ENCODE assay signal across 9 cellular contexts in genomic region chr2:126886201-126886905, GRCh38. TPM values are rescaled to one million over a fixed set of nuclear protein-coding genes. Genes with fewer than 3 reads are reported as not detected.
DNase-seq lines count a peak whose midpoint lies in the region; ATAC-seq and TF ChIP-seq lines count a peak whose summit lies in the region.
"Had no signal": no experiment of that assay in that cellular context is flagged by ENCODE, and none has a peak within 500 bp of the region (broad histone marks: within the 10 kb centered on the region; RNA-seq: fewer than 3 reads in every experiment).

No MANE protein-coding gene starts in this region.

- peaks cover 6% of the 10 kb centered on the region for H3K4me1 Mint-ChIP-seq in activated T-cell treated with anti-CD3 and anti-CD28 coated beads, Interleukin-2, amount 50 U/mL, for 24 hours (ENCODE audit: low read depth)
- H3K4me1 Mint-ChIP-seq in glutamatergic neuron (ENCODE audit: low read depth, unreplicated experiment) (peaks cover 12% of the 10 kb centered on the region), osteocyte (ENCODE audit: unreplicated experiment) (peaks cover 1% of the 10 kb centered on the region)

- peak; percentile 81 for ATAC-seq in GM21390 (IDR thresholded peaks at IDR 0.05; ENCODE audit: unreplicated experiment)
- no peak for ATAC-seq in HG03039 (IDR thresholded peaks at IDR 0.05; ENCODE audit: unreplicated experiment)

- H3K9me3 ChIP-seq in vagina, result no peaks in the 10 kb centered on the region

- TF ChIP-seq EP300 in Ishikawa (IDR thresholded peaks at IDR 0.05; ENCODE audit: borderline replicate concordance), result no peak

- no peak overlapping the region for H3K4me3 Mint-ChIP-seq in activated T-cell treated with anti-CD3 and anti-CD28 coated beads, Interleukin-2, amount 50 U/mL, for 24 hours
- H3K4me3 Mint-ChIP-seq in glutamatergic neuron (ENCODE audit: unreplicated experiment) (no peak overlapping the region), osteocyte (ENCODE audit: unreplicated experiment) (peak overlapping the region; percentile 38)

- peak; percentile 43; the same call in 1 of the 2 replicates for TF ChIP-seq RAD21 in Ishikawa (IDR thresholded peaks at IDR 0.05; ENCODE audit: low read depth)

- DNase-seq in DMS 273 treated with DMSO at 0.1 percent for 48 hours (lab: John Stamatoyannopoulos, UW) (peak; percentile 36), glutamatergic neuron (peak; percentile 85), osteocyte (ENCODE audit: extremely low spot score, unreplicated experiment) (peak; percentile 85), vagina (ENCODE audit: extremely low spot score in 2 of 2) (peak; percentile 82 to 95)
- peak; percentile 68 for DNase-seq in activated T-cell treated with anti-CD3 and anti-CD28 coated beads, Interleukin-2, amount 50 U/mL, for 24 hours

- H3K9me3 Mint-ChIP-seq in activated T-cell treated with anti-CD3 and anti-CD28 coated beads, Interleukin-2, amount 50 U/mL, for 24 hours, result no peaks in the 10 kb centered on the region
- H3K9me3 Mint-ChIP-seq in glutamatergic neuron (ENCODE audit: unreplicated experiment), result peaks cover 12% of the 10 kb centered on the region
- H3K9me3 Mint-ChIP-seq in osteocyte (ENCODE audit: unreplicated experiment), result no peaks in the 10 kb centered on the region

- peaks cover 26% of the 10 kb centered on the region for H3K27me3 Mint-ChIP-seq in activated T-cell treated with anti-CD3 and anti-CD28 coated beads, Interleukin-2, amount 50 U/mL, for 24 hours
- peaks cover 16% of the 10 kb centered on the region for H3K27me3 Mint-ChIP-seq in glutamatergic neuron (ENCODE audit: unreplicated experiment)
- H3K27me3 Mint-ChIP-seq in osteocyte (ENCODE audit: unreplicated experiment), result peaks cover 2% of the 10 kb centered on the region

- no peaks in the 10 kb centered on the region for H3K36me3 Mint-ChIP-seq in activated T-cell treated with anti-CD3 and anti-CD28 coated beads, Interleukin-2, amount 50 U/mL, for 24 hours (ENCODE audit: low read depth)
- H3K36me3 Mint-ChIP-seq in glutamatergic neuron (ENCODE audit: unreplicated experiment) (no peaks in the 10 kb centered on the region), osteocyte (ENCODE audit: unreplicated experiment) (no peaks in the 10 kb centered on the region)

- peaks cover 11% of the 10 kb centered on the region for H3K4me1 ChIP-seq in vagina

- H3K27ac Mint-ChIP-seq in activated T-cell treated with anti-CD3 and anti-CD28 coated beads, Interleukin-2, amount 50 U/mL, for 24 hours, result no peak overlapping the region
- H3K27ac Mint-ChIP-seq in glutamatergic neuron (ENCODE audit: unreplicated experiment) (no peak overlapping the region), osteocyte (ENCODE audit: unreplicated experiment) (no peak overlapping the region)

- peak; percentile 87 for TF ChIP-seq CTCF in glutamatergic neuron (IDR thresholded peaks at IDR 0.05; ENCODE audit: partially characterized antibody, unreplicated experiment)
- peak; percentile 61 for TF ChIP-seq CTCF in osteocyte (IDR thresholded peaks at IDR 0.05)
- TF ChIP-seq CTCF in vagina (IDR thresholded peaks at IDR 0.05), result peak; percentile 9 to 52 (median 38)

- H3K27ac ChIP-seq in vagina, result peak overlapping the region; percentile 40

- intact Hi-C loops in vagina (cut with DNase I), result no loop called here

- H3K27me3 ChIP-seq in vagina, result no peaks in the 10 kb centered on the region

- TF ChIP-seq POLR2A in vagina (IDR thresholded peaks at IDR 0.05), result no peak

- peak overlapping the region; percentile 31 to 43 for H3K4me3 ChIP-seq in vagina

- H3K36me3 ChIP-seq in vagina, result no peaks in the 10 kb centered on the region

TF ChIP-seq in Ishikawa, 13 proteins besides CTCF, POLR2A, EP300 and RAD21:
- TF ChIP-seq YY1 (IDR thresholded peaks at IDR 0.05; ENCODE audit: low read depth) (no peak), USF1 (IDR thresholded peaks at IDR 0.05) (no peak), TAF1 (IDR thresholded peaks at IDR 0.05; ENCODE audit: low read depth) (no peak), TCF12 (IDR thresholded peaks at IDR 0.05; ENCODE audit: low read depth) (no peak), ZBTB7A (IDR thresholded peaks at IDR 0.05; ENCODE audit: low read depth) (no peak), NFIC (IDR thresholded peaks at IDR 0.05) (no peak), MAX (IDR thresholded peaks at IDR 0.05) (no peak), EGR1 (IDR thresholded peaks at IDR 0.05) (no peak), TEAD4 (IDR thresholded peaks at IDR 0.05) (no peak), CREB1 (IDR thresholded peaks at IDR 0.05; ENCODE audit: low read depth) (no peak), CEBPB (IDR thresholded peaks at IDR 0.05) (no peak)
- TF ChIP-seq, protein P1, sequence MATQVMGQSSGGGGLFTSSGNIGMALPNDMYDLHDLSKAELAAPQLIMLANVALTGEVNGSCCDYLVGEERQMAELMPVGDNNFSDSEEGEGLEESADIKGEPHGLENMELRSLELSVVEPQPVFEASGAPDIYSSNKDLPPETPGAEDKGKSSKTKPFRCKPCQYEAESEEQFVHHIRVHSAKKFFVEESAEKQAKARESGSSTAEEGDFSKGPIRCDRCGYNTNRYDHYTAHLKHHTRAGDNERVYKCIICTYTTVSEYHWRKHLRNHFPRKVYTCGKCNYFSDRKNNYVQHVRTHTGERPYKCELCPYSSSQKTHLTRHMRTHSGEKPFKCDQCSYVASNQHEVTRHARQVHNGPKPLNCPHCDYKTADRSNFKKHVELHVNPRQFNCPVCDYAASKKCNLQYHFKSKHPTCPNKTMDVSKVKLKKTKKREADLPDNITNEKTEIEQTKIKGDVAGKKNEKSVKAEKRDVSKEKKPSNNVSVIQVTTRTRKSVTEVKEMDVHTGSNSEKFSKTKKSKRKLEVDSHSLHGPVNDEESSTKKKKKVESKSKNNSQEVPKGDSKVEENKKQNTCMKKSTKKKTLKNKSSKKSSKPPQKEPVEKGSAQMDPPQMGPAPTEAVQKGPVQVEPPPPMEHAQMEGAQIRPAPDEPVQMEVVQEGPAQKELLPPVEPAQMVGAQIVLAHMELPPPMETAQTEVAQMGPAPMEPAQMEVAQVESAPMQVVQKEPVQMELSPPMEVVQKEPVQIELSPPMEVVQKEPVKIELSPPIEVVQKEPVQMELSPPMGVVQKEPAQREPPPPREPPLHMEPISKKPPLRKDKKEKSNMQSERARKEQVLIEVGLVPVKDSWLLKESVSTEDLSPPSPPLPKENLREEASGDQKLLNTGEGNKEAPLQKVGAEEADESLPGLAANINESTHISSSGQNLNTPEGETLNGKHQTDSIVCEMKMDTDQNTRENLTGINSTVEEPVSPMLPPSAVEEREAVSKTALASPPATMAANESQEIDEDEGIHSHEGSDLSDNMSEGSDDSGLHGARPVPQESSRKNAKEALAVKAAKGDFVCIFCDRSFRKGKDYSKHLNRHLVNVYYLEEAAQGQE (IDR thresholded peaks at IDR 0.05; ENCODE audit: low read depth), result no peak

RNA-seq across cellular contexts. Expression of gene TEX51, which starts 12.3 kb away (rescaled TPM):
- total RNA-seq in glutamatergic neuron (ENCODE audit: unreplicated experiment), result not detected
- not detected in 2 replicates for total RNA-seq in osteocyte
- not detected for total RNA-seq in vagina
- total RNA-seq: T-helper 1 cell treated with Interleukin-12 subunit alpha and Interleukin-12 subunit beta and Interleukin-4 antibody, amounts not matched to agents 30 ng/mL and 1 ng/mL, for 36 hours had no signal

Comparison
In these comparisons a context has a peak if more than half of its experiments do, and no peak if none do; other contexts are left out.
1. DNase-seq: peak in every context shown above with its lines; median percentile 88 in vagina; 85 in glutamatergic neuron; 85 in osteocyte; 68 in activated T-cell treated with anti-CD3 and anti-CD28 coated beads, Interleukin-2, amount 50 U/mL, for 24 hours; 36 in DMS 273 treated with DMSO at 0.1 percent for 48 hours.